In the genomic region with DNA sequence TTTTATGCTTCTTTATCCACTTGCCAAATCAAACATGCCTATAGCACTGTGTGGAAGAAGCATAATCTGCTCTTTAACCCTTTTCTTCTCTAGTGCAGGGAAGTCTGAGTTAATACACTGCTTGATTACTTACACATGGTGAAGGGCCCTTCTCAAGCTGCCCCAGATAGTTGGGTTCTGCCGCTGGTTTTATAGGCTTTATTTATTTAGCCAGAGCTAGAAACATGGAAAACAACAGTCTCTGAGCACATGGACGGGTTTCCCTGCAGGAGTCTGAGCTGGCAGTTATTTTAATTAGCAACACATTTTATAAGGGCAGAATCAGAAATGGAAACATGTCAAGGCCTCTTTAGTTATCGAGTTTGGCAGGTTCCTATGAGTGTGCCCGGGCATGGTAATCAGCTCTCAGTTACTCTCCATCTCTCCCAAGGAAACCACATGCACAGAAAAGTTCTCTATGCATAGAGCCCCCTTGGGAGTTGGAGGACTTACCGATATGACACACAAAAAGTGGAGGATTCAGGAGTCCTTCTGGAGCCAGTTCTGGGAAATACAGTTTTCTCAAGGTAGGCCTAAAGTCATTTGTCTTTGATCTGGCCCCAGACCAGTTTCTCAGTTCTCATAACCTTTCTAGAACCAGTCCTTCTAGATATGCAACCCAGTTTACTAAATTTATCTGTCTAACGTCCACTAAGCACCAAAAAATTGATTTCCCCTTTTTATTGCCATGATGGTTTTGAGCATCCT, we compare ENCODE assay signal across 1 cellular context.
TF ChIP-seq lines count a peak whose summit lies in the region.

No MANE protein-coding gene starts in this region.

TF ChIP-seq in GM23338, 12 proteins besides CTCF, POLR2A, EP300 and RAD21 (continued from another document):
- TF ChIP-seq, protein P1, sequence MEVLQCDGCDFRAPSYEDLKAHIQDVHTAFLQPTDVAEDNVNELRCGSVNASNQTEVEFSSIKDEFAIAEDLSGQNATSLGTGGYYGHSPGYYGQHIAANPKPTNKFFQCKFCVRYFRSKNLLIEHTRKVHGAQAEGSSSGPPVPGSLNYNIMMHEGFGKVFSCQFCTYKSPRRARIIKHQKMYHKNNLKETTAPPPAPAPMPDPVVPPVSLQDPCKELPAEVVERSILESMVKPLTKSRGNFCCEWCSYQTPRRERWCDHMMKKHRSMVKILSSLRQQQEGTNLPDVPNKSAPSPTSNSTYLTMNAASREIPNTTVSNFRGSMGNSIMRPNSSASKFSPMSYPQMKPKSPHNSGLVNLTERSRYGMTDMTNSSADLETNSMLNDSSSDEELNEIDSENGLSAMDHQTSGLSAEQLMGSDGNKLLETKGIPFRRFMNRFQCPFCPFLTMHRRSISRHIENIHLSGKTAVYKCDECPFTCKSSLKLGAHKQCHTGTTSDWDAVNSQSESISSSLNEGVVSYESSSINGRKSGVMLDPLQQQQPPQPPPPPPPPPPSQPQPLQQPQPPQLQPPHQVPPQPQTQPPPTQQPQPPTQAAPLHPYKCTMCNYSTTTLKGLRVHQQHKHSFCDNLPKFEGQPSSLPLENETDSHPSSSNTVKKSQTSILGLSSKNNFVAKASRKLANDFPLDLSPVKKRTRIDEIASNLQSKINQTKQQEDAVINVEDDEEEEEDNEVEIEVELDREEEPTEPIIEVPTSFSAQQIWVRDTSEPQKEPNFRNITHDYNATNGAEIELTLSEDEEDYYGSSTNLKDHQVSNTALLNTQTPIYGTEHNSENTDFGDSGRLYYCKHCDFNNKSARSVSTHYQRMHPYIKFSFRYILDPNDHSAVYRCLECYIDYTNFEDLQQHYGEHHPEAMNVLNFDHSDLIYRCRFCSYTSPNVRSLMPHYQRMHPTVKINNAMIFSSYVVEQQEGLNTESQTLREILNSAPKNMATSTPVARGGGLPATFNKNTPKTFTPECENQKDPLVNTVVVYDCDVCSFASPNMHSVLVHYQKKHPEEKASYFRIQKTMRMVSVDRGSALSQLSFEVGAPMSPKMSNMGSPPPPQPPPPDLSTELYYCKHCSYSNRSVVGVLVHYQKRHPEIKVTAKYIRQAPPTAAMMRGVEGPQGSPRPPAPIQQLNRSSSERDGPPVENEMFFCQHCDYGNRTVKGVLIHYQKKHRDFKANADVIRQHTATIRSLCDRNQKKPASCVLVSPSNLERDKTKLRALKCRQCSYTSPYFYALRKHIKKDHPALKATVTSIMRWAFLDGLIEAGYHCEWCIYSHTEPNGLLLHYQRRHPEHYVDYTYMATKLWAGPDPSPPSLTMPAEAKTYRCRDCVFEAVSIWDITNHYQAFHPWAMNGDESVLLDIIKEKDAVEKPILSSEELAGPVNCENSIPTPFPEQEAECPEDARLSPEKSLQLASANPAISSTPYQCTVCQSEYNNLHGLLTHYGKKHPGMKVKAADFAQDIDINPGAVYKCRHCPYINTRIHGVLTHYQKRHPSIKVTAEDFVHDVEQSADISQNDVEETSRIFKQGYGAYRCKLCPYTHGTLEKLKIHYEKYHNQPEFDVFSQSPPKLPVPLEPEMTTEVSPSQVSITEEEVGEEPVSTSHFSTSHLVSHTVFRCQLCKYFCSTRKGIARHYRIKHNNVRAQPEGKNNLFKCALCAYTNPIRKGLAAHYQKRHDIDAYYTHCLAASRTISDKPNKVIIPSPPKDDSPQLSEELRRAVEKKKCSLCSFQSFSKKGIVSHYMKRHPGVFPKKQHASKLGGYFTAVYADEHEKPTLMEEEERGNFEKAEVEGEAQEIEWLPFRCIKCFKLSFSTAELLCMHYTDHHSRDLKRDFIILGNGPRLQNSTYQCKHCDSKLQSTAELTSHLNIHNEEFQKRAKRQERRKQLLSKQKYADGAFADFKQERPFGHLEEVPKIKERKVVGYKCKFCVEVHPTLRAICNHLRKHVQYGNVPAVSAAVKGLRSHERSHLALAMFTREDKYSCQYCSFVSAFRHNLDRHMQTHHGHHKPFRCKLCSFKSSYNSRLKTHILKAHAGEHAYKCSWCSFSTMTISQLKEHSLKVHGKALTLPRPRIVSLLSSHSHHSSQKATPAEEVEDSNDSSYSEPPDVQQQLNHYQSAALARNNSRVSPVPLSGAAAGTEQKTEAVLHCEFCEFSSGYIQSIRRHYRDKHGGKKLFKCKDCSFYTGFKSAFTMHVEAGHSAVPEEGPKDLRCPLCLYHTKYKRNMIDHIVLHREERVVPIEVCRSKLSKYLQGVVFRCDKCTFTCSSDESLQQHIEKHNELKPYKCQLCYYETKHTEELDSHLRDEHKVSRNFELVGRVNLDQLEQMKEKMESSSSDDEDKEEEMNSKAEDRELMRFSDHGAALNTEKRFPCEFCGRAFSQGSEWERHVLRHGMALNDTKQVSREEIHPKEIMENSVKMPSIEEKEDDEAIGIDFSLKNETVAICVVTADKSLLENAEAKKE (CRISPR knock-in tag; IDR thresholded peaks at IDR 0.05) = no peak
- no peak for TF ChIP-seq STAT1 (IDR thresholded peaks at IDR 0.05; ENCODE audit: unreplicated experiment)
- TF ChIP-seq, protein P2, sequence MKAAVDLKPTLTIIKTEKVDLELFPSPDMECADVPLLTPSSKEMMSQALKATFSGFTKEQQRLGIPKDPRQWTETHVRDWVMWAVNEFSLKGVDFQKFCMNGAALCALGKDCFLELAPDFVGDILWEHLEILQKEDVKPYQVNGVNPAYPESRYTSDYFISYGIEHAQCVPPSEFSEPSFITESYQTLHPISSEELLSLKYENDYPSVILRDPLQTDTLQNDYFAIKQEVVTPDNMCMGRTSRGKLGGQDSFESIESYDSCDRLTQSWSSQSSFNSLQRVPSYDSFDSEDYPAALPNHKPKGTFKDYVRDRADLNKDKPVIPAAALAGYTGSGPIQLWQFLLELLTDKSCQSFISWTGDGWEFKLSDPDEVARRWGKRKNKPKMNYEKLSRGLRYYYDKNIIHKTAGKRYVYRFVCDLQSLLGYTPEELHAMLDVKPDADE (IDR thresholded peaks at IDR 0.05) = no peak
TF ChIP-seq in GM23338: peak in this region for 0.
